8 cellular contexts compared by ENCODE assay signal in the genomic region with DNA sequence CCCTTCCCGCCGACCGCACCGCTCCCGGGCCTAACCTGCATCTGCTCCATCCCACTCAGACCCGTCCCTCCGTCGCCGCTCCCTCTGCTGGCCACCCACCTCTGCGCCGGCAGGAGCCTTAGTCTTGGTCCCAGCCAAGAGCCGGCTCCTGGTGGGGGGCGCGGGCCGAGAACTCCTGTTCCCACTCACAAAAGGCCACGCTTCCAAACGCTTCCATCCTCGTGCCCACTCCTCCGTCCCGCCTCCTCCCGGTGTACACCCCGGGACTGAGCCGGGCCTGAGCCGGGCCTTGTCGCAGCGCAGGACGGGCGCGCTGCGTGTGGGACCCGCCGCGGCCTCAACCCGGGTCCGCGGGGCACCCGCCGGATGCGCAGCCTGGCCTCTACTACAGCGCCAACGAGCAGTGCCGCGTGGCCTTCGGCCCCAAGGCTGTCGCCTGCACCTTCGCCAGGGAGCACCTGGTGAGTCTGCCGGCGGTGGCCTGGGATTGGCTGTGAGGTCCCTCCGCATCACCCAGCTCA. TPM values are rescaled to one million over a fixed set of nuclear protein-coding genes. Genes with fewer than 3 reads are reported as not detected.
A peak's percentile ranks its signal among the peaks of the same experiment; 100 is the strongest.
DNase-seq lines count a peak whose midpoint lies in the region; ATAC-seq and FAIRE-seq lines count a peak whose summit lies in the region.

No MANE protein-coding gene starts in this region.

- H3K9me3 Mint-ChIP-seq in activated naive CD8-positive, alpha-beta T cell treated with anti-CD3 and anti-CD28 coated beads, Interleukin-2, amount 50 U/mL, for 24 hours, result no peaks in the 10 kb centered on the region
- H3K9me3 Mint-ChIP-seq in immature natural killer cell, result no peaks in the 10 kb centered on the region

- FAIRE-seq in urothelium cell line (lab: Jason Lieb, UNC), result peak; percentile 40

- DNase-seq in stimulated activated CD4-positive, alpha-beta T cell treated with anti-CD3 and anti-CD28 coated beads, Interleukin-12 subunit alpha, Interleukin-12 subunit beta, amount 100 ng/mL, for 4 hours, result peak; percentile 22
- no peak for DNase-seq in stimulated activated CD4-positive, alpha-beta T cell treated with anti-CD3 and anti-CD28 coated beads, Interleukin-2, amount 100 ng/mL, for 48 hours
- no peak for DNase-seq in activated naive CD8-positive, alpha-beta T cell treated with anti-CD3 and anti-CD28 coated beads, Interleukin-2, amount 50 U/mL, for 24 hours
- DNase-seq in immature natural killer cell (no peak), urothelium cell line (ENCODE audit: low spot score) (peak; percentile 46), AML-193 (lab: John Stamatoyannopoulos, UW) (no peak), T-helper 2 cell (no peak)

- no peaks in the 10 kb centered on the region for H3K36me3 Mint-ChIP-seq in activated naive CD8-positive, alpha-beta T cell treated with anti-CD3 and anti-CD28 coated beads, Interleukin-2, amount 50 U/mL, for 24 hours (ENCODE audit: low read depth)
- H3K36me3 Mint-ChIP-seq in immature natural killer cell, result no peaks in the 10 kb centered on the region

- peak; percentile 45 for ATAC-seq in activated naive CD8-positive, alpha-beta T cell treated with anti-CD3 and anti-CD28 coated beads, Interleukin-2, amount 50 U/mL, for 24 hours
- ATAC-seq in GM21619 (IDR thresholded peaks at IDR 0.05; ENCODE audit: unreplicated experiment), result no peak

- H3K4me1 Mint-ChIP-seq in activated naive CD8-positive, alpha-beta T cell treated with anti-CD3 and anti-CD28 coated beads, Interleukin-2, amount 50 U/mL, for 24 hours, result peaks cover 4% of the 10 kb centered on the region
- H3K4me1 Mint-ChIP-seq in immature natural killer cell, result peaks cover 5 to 9% of the 10 kb centered on the region in 2 donors

- peaks cover 21% of the 10 kb centered on the region for H3K27me3 Mint-ChIP-seq in activated naive CD8-positive, alpha-beta T cell treated with anti-CD3 and anti-CD28 coated beads, Interleukin-2, amount 50 U/mL, for 24 hours
- peaks cover 4% of the 10 kb centered on the region in 3 donors for H3K27me3 Mint-ChIP-seq in immature natural killer cell (ENCODE audit: low read depth in 3 of 3)

- no peak overlapping the region for H3K27ac Mint-ChIP-seq in activated naive CD8-positive, alpha-beta T cell treated with anti-CD3 and anti-CD28 coated beads, Interleukin-2, amount 50 U/mL, for 24 hours
- H3K27ac Mint-ChIP-seq in immature natural killer cell, result no peak overlapping the region

- no peak overlapping the region for H3K4me3 Mint-ChIP-seq in activated naive CD8-positive, alpha-beta T cell treated with anti-CD3 and anti-CD28 coated beads, Interleukin-2, amount 50 U/mL, for 24 hours
- H3K4me3 Mint-ChIP-seq in immature natural killer cell, result peak overlapping the region in 3 of 5 donors; percentile 21 to 35 (median 27)

RNA-seq across cellular contexts. Expression of a gene that starts 7.5 kb away (rescaled TPM):
- polyA plus RNA-seq in immature natural killer cell, result under 1 TPM in 2 of 3 donors, not detected in 1; 0.33 to 0.73 TPM

RNA-seq across cellular contexts. Expression of a gene that starts 11.9 kb away (rescaled TPM):
- polyA plus RNA-seq in immature natural killer cell, result 10 to 100 TPM in 2 of 3 donors, 1 to 10 TPM in 1; 6.9 to 27.4 (median 11.5) TPM

RNA-seq across cellular contexts. Expression of a gene that starts 30.1 kb away (rescaled TPM):
- polyA plus RNA-seq in immature natural killer cell, result 10 to 100 TPM in 1 of 3 donors, 1 to 10 TPM in 2; 5.3 to 11.3 (median 7.4) TPM

RNA-seq across cellular contexts. Expression of a gene that starts 49.2 kb away (rescaled TPM):
- polyA plus RNA-seq in immature natural killer cell, result 1 to 10 TPM; 4.4 to 8.0 (median 4.6) TPM

RNA-seq across cellular contexts. Expression of a gene that starts 53.5 kb away (rescaled TPM):
- polyA plus RNA-seq in immature natural killer cell, result under 1 TPM in 2 of 3 donors, not detected in 1; 0.55 to 0.96 TPM

Comparison
In these comparisons a context has a peak if more than half of its experiments do, and no peak if none do; other contexts are left out.
1. DNase-seq: peak in stimulated activated CD4-positive, alpha-beta T cell treated with anti-CD3 and anti-CD28 coated beads, Interleukin-12 subunit alpha, Interleukin-12 subunit beta, amount 100 ng/mL, for 4 hours (single experiment) and urothelium cell line (single experiment); none in stimulated activated CD4-positive, alpha-beta T cell treated with anti-CD3 and anti-CD28 coated beads, Interleukin-2, amount 100 ng/mL, for 48 hours (0 of 2), activated naive CD8-positive, alpha-beta T cell treated with anti-CD3 and anti-CD28 coated beads, Interleukin-2, amount 50 U/mL, for 24 hours (single experiment), immature natural killer cell (0 of 3), AML-193 (0 of 2) and T-helper 2 cell (0 of 5).